15 cellular contexts compared by ENCODE assay signal in the genomic region with DNA sequence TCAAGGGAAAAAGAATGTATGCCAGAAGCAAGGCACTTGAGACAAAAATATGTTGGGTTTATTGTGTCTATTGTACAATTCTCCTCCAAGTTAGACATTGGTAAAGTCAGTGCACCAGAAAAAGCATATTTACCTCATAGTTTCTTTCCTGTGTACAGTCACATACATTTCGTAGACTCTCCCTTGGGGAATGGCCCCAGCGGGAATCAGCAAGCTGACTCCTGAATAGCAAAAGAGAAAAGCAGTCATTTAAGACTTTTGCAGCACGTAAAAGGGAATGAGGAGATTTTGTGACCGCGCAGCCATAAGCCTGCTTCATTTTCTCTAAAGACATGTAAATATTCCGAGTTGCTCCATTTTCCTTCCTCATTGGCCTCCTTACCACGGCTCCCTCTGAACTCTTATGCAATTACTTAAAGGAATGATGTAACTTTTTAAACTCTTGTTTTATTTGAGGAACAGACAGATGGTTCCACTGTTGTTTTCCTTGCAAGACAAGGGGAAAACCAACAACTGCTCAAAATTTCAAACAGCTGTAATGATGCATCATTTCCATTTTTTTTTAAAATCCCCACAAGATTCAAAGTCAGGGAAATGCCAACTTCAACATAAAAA.
DNase-seq lines count a peak whose midpoint lies in the region; ATAC-seq and TF ChIP-seq lines count a peak whose summit lies in the region.
"Had no signal": no experiment of that assay in that cellular context is flagged by ENCODE, and none has a peak within 500 bp of the region (broad histone marks: within the 10 kb centered on the region; RNA-seq: fewer than 3 reads in every experiment).

No MANE protein-coding gene starts in this region.

- no peak overlapping the region for H4K8ac ChIP-seq in IMR-90 (ENCODE audit: low read depth in 2 of 2, low read length in 2 of 2)

- TF ChIP-seq POLR2A in IMR-90 (IDR thresholded peaks at IDR 0.05; ENCODE audit: low read depth, low read length) (no peak), spleen (IDR thresholded peaks at IDR 0.05) (no peak)

- no peak overlapping the region for H2BK15ac ChIP-seq in IMR-90 (ENCODE audit: low read depth, low read length)

- no peaks in the 10 kb centered on the region for H3K79me1 ChIP-seq in IMR-90 (ENCODE audit: low read depth in 1 of 2, low read length in 2 of 2)

- no peaks in the 10 kb centered on the region for H3K9me3 ChIP-seq in IMR-90 (ENCODE audit: control insufficient read depth, insufficient read depth, low read length)
- H3K9me3 ChIP-seq in fibroblast of lung (ENCODE audit: control insufficient read depth, insufficient read depth, low read depth, low read length): no peaks in the 10 kb centered on the region
- no peaks in the 10 kb centered on the region for H3K9me3 ChIP-seq in spleen

- in situ Hi-C loops in IMR-90 (cut with MboI; ENCODE audit: low sequenced_read_pairs): no loop called here

- no peak overlapping the region for H3K23ac ChIP-seq in IMR-90 (ENCODE audit: low read depth, low read length)

- no peak overlapping the region for H2AK9ac ChIP-seq in IMR-90 (replicated peaks; ENCODE audit: low read depth, low read length, poor library complexity)

- no peak overlapping the region for H2BK5ac ChIP-seq in IMR-90 (ENCODE audit: low read depth, low read length, poor library complexity, severe bottlenecking)

- dilution Hi-C loops in IMR-90 (cut with HindIII; ENCODE audit: low sequenced_read_pairs, unreplicated experiment): no loop called here

- H3K4me1 ChIP-seq in IMR-90 (ENCODE audit: control insufficient read depth, insufficient read depth, low read length) (peaks cover 4% of the 10 kb centered on the region), fibroblast of lung (ENCODE audit: control insufficient read depth, extremely low read depth, insufficient read depth, low read length) (no peaks in the 10 kb centered on the region), spleen (peaks cover 0 to 13% (median 2%) of the 10 kb centered on the region in 6 donors)

- no peak overlapping the region for H2BK120ac ChIP-seq in IMR-90 (ENCODE audit: low read depth, low read length)

- H3K27ac ChIP-seq in IMR-90 (ENCODE audit: insufficient read depth, low read length) (no peak overlapping the region), fibroblast of lung (ENCODE audit: insufficient read depth, low read length) (no peak overlapping the region), spleen (peak overlapping the region in 7 of 8 donors; percentile 23 to 63 (median 49))

- H3K14ac ChIP-seq in IMR-90 (replicated peaks; ENCODE audit: low read depth, low read length): no peak overlapping the region

- ATAC-seq in IMR-90 (ENCODE audit: low read depth) (no peak), GM21619 (IDR thresholded peaks at IDR 0.05; ENCODE audit: unreplicated experiment) (no peak)

- WGBS in IMR-90 (ENCODE audit: extremely low coverage in 2 of 2, insufficient read length in 1 of 2), 2 experiments: no CpG with 5 or more reads among the region's 7 CpGs
- WGBS in spleen, 5 donors: 52 to 71% (median 60%) methylated on average over 7 of the region's 7 CpGs

- BruUV-seq in IMR-90 (replicated peaks; lab: Mats Ljungman, UMichigan): no TSS peak

- no peak for DNase-seq in IMR-90
- DNase-seq in OCI-M1 (lab: John Stamatoyannopoulos, UW): peak; percentile 18
- peak; percentile 10 to 18 for DNase-seq in fibroblast of lung (ENCODE audit: low read depth in 2 of 2)
- DNase-seq in spleen: no peak
- no peak for DNase-seq in GM20000 (ENCODE audit: low spot score)
- no peak for DNase-seq in RPMI8226
- DNase-seq: activated CD8-positive, alpha-beta memory T cell treated with anti-CD3 and anti-CD28 coated beads, Interleukin-2, amount 50 U/mL, for 4 hours; activated naive CD8-positive, alpha-beta T cell treated with anti-CD3 and anti-CD28 coated beads, Interleukin-2, amount 10 ng/mL, durations not matched to agents 7 days and 5 days; CD8-positive, alpha-beta memory T cell; Karpas-422; kidney glomerular epithelial cell; NCI-H2171; NK-92 treated with Interleukin-12 subunit alpha and Interleukin-12 subunit beta, amount 100 ng/mL, for 24 hours; stimulated activated CD4-positive, alpha-beta T cell treated with anti-CD3 and anti-CD28 coated beads, Interleukin-2, amount 100 ng/mL, for 48 hours had no signal

- no peak overlapping the region for H3K4me2 ChIP-seq in IMR-90 (ENCODE audit: low read depth, low read length)
- no peak overlapping the region for H3K4me2 ChIP-seq in fibroblast of lung (ENCODE audit: extremely low read depth, insufficient read depth, low read length)

- no peaks in the 10 kb centered on the region; the same call in 1 of the 2 replicates for H3K27me3 ChIP-seq in IMR-90 (ENCODE audit: control insufficient read depth, insufficient read depth, low read length)
- no peaks in the 10 kb centered on the region for H3K27me3 ChIP-seq in fibroblast of lung (ENCODE audit: control insufficient read depth, insufficient read depth, low read length)
- no peaks in the 10 kb centered on the region for H3K27me3 ChIP-seq in spleen (replicated peaks in 1 of 7)

- H4K20me1 ChIP-seq in IMR-90 (ENCODE audit: insufficient read depth, low read length) (no peaks in the 10 kb centered on the region), fibroblast of lung (ENCODE audit: control insufficient read depth, extremely low read depth, insufficient read depth, low read length) (no peaks in the 10 kb centered on the region)

- H2BK20ac ChIP-seq in IMR-90 (ENCODE audit: low read depth, low read length): no peak overlapping the region

- POLR2A ChIA-PET in IMR-90 (lab: Charles Lee; ENCODE audit: unreplicated experiment): no interaction called here

- H4K91ac ChIP-seq in IMR-90 (ENCODE audit: insufficient read depth, low read depth, low read length): no peak overlapping the region

- no peaks in the 10 kb centered on the region for H3K79me2 ChIP-seq in fibroblast of lung (ENCODE audit: control insufficient read depth, insufficient read depth, low read length)

- intact Hi-C loops in IMR-90 (cut with micrococcal nuclease): no loop called here
- intact Hi-C loops in spleen (cut with DNase I; ENCODE audit: low total_unique reads): no loop called here

- TF ChIP-seq RAD21 in IMR-90 (IDR thresholded peaks at IDR 0.05; ENCODE audit: low read length): no peak

- H3K4ac ChIP-seq in IMR-90 (ENCODE audit: low read depth, low read length): no peak overlapping the region

- H3K9ac ChIP-seq in IMR-90 (ENCODE audit: low read depth, low read length) (no peak overlapping the region), fibroblast of lung (ENCODE audit: insufficient read depth, low read length) (no peak overlapping the region)

- H3K18ac ChIP-seq in IMR-90 (ENCODE audit: low read depth, low read length): no peak overlapping the region

- no peak overlapping the region for H3K4me3 ChIP-seq in IMR-90 (ENCODE audit: insufficient read depth, low read depth, low read length)
- no peak overlapping the region for H3K4me3 ChIP-seq in fibroblast of lung (replicated peaks in 1 of 4; ENCODE audit: control extremely low read depth in 1 of 4, insufficient read depth in 1 of 4, low read depth in 3 of 4, low read length in 4 of 4)
- H3K4me3 ChIP-seq in spleen: no peak overlapping the region

- H2AK5ac ChIP-seq in IMR-90 (ENCODE audit: low read depth, low read length): no peak overlapping the region

- H3K56ac ChIP-seq in IMR-90 (ENCODE audit: extremely low read depth, insufficient read depth, low read length): no peak overlapping the region

- no peaks in the 10 kb centered on the region for H3K9me1 ChIP-seq in IMR-90 (ENCODE audit: insufficient read depth, low read length)

- H2AFZ ChIP-seq in IMR-90 (replicated peaks; ENCODE audit: low read length, poor library complexity) (no peak overlapping the region), fibroblast of lung (ENCODE audit: low read length) (no peak overlapping the region)

- no peaks in the 10 kb centered on the region for H3K36me3 ChIP-seq in IMR-90 (ENCODE audit: control insufficient read depth, insufficient read depth, low read length)
- H3K36me3 ChIP-seq in fibroblast of lung (ENCODE audit: control insufficient read depth, insufficient read depth, low read length): no peaks in the 10 kb centered on the region
- no peaks in the 10 kb centered on the region for H3K36me3 ChIP-seq in spleen

- CTCF ChIA-PET in IMR-90 (lab: Yijun Ruan, JAX): no interaction called here

- TF ChIP-seq CTCF in IMR-90 (conservative IDR thresholded peaks at IDR 0.05; ENCODE audit: low read depth, low read length): no peak
- TF ChIP-seq CTCF in fibroblast of lung (conservative IDR thresholded peaks at IDR 0.05 in 1 of 2, IDR thresholded peaks at IDR 0.05 in 1 of 2; ENCODE audit: low read depth in 1 of 2, low read length in 2 of 2): no peak
- no peak for TF ChIP-seq CTCF in spleen (IDR thresholded peaks at IDR 0.05 in 8 of 11, conservative IDR thresholded peaks at IDR 0.05 in 3 of 11)
- TF ChIP-seq CTCF in GM20000 (IDR thresholded peaks at IDR 0.05; ENCODE audit: extremely low read depth, missing control alignments): no peak

- no peak overlapping the region for H4K5ac ChIP-seq in IMR-90 (ENCODE audit: low read depth, low read length)

TF ChIP-seq in IMR-90, 13 proteins besides CTCF, POLR2A, EP300 and RAD21:
- TF ChIP-seq CEBPB (IDR thresholded peaks at IDR 0.05; ENCODE audit: low read depth, low read length): peak; percentile 39
- TF ChIP-seq CHD1 (IDR thresholded peaks at IDR 0.05; ENCODE audit: low read depth, low read length): no peak

Comparison
In these comparisons a context has a peak if more than half of its experiments do, and no peak if none do; other contexts are left out.
1. DNase-seq: peak in OCI-M1 (single experiment) and fibroblast of lung (2 of 2); none in IMR-90 (single experiment), spleen (single experiment), GM20000 (single experiment) and RPMI8226 (single experiment).
2. H3K27ac ChIP-seq: peak in spleen (7 of 8); none in IMR-90 (single experiment) and fibroblast of lung (single experiment).